ENCODE assay signal across 29 cellular contexts in genomic region chr4:101027721-101028120, GRCh38.
"Had no signal": no experiment of that assay in that cellular context is flagged by ENCODE, and none has a peak within 500 bp of the region (broad histone marks: within the 10 kb centered on the region; RNA-seq: fewer than 3 reads in every experiment).

No MANE protein-coding gene starts in this region.

- H3K27ac ChIP-seq: body of pancreas, breast epithelium had no signal

- H3K4me1 ChIP-seq: body of pancreas, breast epithelium had no signal

- H3K4me3 Mint-ChIP-seq: activated CD4-positive, alpha-beta T cell treated with anti-CD3 and anti-CD28 coated beads, Interleukin-2, amount 10 ng/mL, durations not matched to agents 24 days and 14 days; activated CD8-positive, alpha-beta T cell treated with anti-CD3 and anti-CD28 coated beads for 36 hours; activated naive CD4-positive, alpha-beta T cell treated with anti-CD3 and anti-CD28 coated beads, Interleukin-2, amount 10 ng/mL, durations not matched to agents 7 days and 5 days; activated naive CD8-positive, alpha-beta T cell; activated naive CD8-positive, alpha-beta T cell treated with anti-CD3 and anti-CD28 coated beads, Interleukin-2, amount 50 U/mL, for 24 hours; activated T-cell treated with anti-CD3 and anti-CD28 coated beads, Interleukin-2, amount 50 U/mL, for 24 hours; activated T-helper 1 cell treated with anti-CD3 and anti-CD28 coated beads, Interleukin-12 subunit alpha, Interleukin-12 subunit beta, Interleukin-2, Interleukin-4 antibody, amounts not matched to agents 30 ng/mL and 10 ng/mL and 1 ng/mL, durations not matched to agents 14 hours and 24 hours and 36 hours had no signal

- H3K27ac Mint-ChIP-seq: activated CD4-positive, alpha-beta T cell treated with anti-CD3 and anti-CD28 coated beads, Interleukin-2, amount 10 ng/mL, durations not matched to agents 24 days and 14 days; activated CD8-positive, alpha-beta T cell treated with anti-CD3 and anti-CD28 coated beads for 36 hours; activated naive CD4-positive, alpha-beta T cell treated with anti-CD3 and anti-CD28 coated beads, Interleukin-2, amount 10 ng/mL, durations not matched to agents 7 days and 5 days; activated naive CD8-positive, alpha-beta T cell; activated naive CD8-positive, alpha-beta T cell treated with anti-CD3 and anti-CD28 coated beads, Interleukin-2, amount 50 U/mL, for 24 hours; activated T-cell treated with anti-CD3 and anti-CD28 coated beads, Interleukin-2, amount 50 U/mL, for 24 hours; activated T-helper 1 cell treated with anti-CD3 and anti-CD28 coated beads, Interleukin-12 subunit alpha, Interleukin-12 subunit beta, Interleukin-2, Interleukin-4 antibody, amounts not matched to agents 30 ng/mL and 10 ng/mL and 1 ng/mL, durations not matched to agents 14 hours and 24 hours and 36 hours had no signal

- DNase-seq: activated CD4-positive, alpha-beta T cell treated with anti-CD3 and anti-CD28 coated beads, Interleukin-2, amount 10 ng/mL, durations not matched to agents 24 days and 14 days; activated CD4-positive, alpha-beta T cell treated with anti-CD3 and anti-CD28 coated beads, Interleukin-2, amount 50 U/mL, for 4 hours; activated CD8-positive, alpha-beta T cell treated with anti-CD3 and anti-CD28 coated beads for 36 hours; activated gamma-delta T cell treated with Interleukin-2 at 50 U/mL for 16 hours; activated naive CD4-positive, alpha-beta T cell treated with anti-CD3 and anti-CD28 coated beads, Interleukin-2, amount 10 ng/mL, durations not matched to agents 7 days and 5 days; activated naive CD8-positive, alpha-beta T cell treated with anti-CD3 and anti-CD28 coated beads, Interleukin-2, amount 50 U/mL, for 24 hours; activated T-cell treated with anti-CD3 and anti-CD28 coated beads, Interleukin-2, amount 50 U/mL, for 24 hours; amniotic stem cell; aorta; body of pancreas; MM.1S; NCI-H1092 treated with DMSO at 0.1 percent for 48 hours; NCI-H1417; NCI-H146; NCI-H187; NCI-H2029 treated with DMSO at 0.1 percent for 48 hours; NCI-H2107; NCI-H2171; NCI-H510A; NCI-H526; NCI-H748 treated with DMSO at 0.1 percent for 48 hours; NK-92 treated with Interleukin-12 subunit alpha and Interleukin-12 subunit beta, amount 100 ng/mL, for 24 hours; Right ventricle myocardium superior; SW 1271; T-helper 1 cell; T1000 had no signal

- H3K27me3 Mint-ChIP-seq: activated CD4-positive, alpha-beta T cell treated with anti-CD3 and anti-CD28 coated beads, Interleukin-2, amount 10 ng/mL, durations not matched to agents 24 days and 14 days; activated CD8-positive, alpha-beta T cell treated with anti-CD3 and anti-CD28 coated beads for 36 hours; activated naive CD4-positive, alpha-beta T cell treated with anti-CD3 and anti-CD28 coated beads, Interleukin-2, amount 10 ng/mL, durations not matched to agents 7 days and 5 days; activated naive CD8-positive, alpha-beta T cell; activated naive CD8-positive, alpha-beta T cell treated with anti-CD3 and anti-CD28 coated beads, Interleukin-2, amount 50 U/mL, for 24 hours; activated T-cell treated with anti-CD3 and anti-CD28 coated beads, Interleukin-2, amount 50 U/mL, for 24 hours had no signal

- H3K36me3 ChIP-seq: breast epithelium had no signal

- H3K27me3 ChIP-seq: body of pancreas, breast epithelium had no signal

- ATAC-seq: activated CD8-positive, alpha-beta T cell treated with anti-CD3 and anti-CD28 coated beads for 36 hours; activated naive CD8-positive, alpha-beta T cell treated with anti-CD3 and anti-CD28 coated beads, Interleukin-2, amount 50 U/mL, for 24 hours; body of pancreas had no signal

- H3K9me3 ChIP-seq: body of pancreas, breast epithelium had no signal

- H3K4me3 ChIP-seq: body of pancreas, breast epithelium had no signal

- H3K9me3 Mint-ChIP-seq: activated CD8-positive, alpha-beta T cell treated with anti-CD3 and anti-CD28 coated beads for 36 hours; activated naive CD4-positive, alpha-beta T cell treated with anti-CD3 and anti-CD28 coated beads, Interleukin-2, amount 10 ng/mL, durations not matched to agents 7 days and 5 days; activated naive CD8-positive, alpha-beta T cell treated with anti-CD3 and anti-CD28 coated beads, Interleukin-2, amount 50 U/mL, for 24 hours; activated T-cell treated with anti-CD3 and anti-CD28 coated beads, Interleukin-2, amount 50 U/mL, for 24 hours; activated T-helper 1 cell treated with anti-CD3 and anti-CD28 coated beads, Interleukin-12 subunit alpha, Interleukin-12 subunit beta, Interleukin-2, Interleukin-4 antibody, amounts not matched to agents 30 ng/mL and 10 ng/mL and 1 ng/mL, durations not matched to agents 14 hours and 24 hours and 36 hours had no signal
